In genomic region chr16:75550211-75550662, GRCh38 we compare ENCODE assay signal across 8 cellular contexts. TPM values are rescaled to one million over a fixed set of nuclear protein-coding genes. Genes with fewer than 3 reads are reported as not detected.
A peak's percentile ranks its signal among the peaks of the same experiment; 100 is the strongest.
DNase-seq lines count a peak whose midpoint lies in the region; ATAC-seq and TF ChIP-seq lines count a peak whose summit lies in the region.

No MANE protein-coding gene starts in this region.

- H3K4me3 ChIP-seq in GM23248 (no peak overlapping the region), gastrocnemius medialis (peak overlapping the region in 1 of 4 donors; percentile 11)

- H3K9ac ChIP-seq in GM23248 = no peak overlapping the region

- H3K27me3 ChIP-seq in GM23248 (replicated peaks; ENCODE audit: insufficient read depth) (no peaks in the 10 kb centered on the region), gastrocnemius medialis (no peaks in the 10 kb centered on the region)

- H3K9me3 Mint-ChIP-seq in activated naive CD8-positive, alpha-beta T cell treated with anti-CD3 and anti-CD28 coated beads, Interleukin-2, amount 50 U/mL, for 24 hours = no peaks in the 10 kb centered on the region

- DNase-seq in activated naive CD4-positive, alpha-beta T cell treated with Interleukin-2 at 50 U/mL for 16 hours = peak; percentile 12
- DNase-seq in activated naive CD4-positive, alpha-beta T cell treated with anti-CD3 and anti-CD28 coated beads, Interleukin-2, amount 50 U/mL, for 16 hours = no peak
- DNase-seq in GM23248 (peak; percentile 49), Kasumi-1 (lab: John Stamatoyannopoulos, UW) (peak; percentile 65 to 74), left ventricle myocardium superior (no peak), gastrocnemius medialis (no peak), T1000 (lab: John Stamatoyannopoulos, UW) (no peak)
- peak; percentile 7 for DNase-seq in activated naive CD8-positive, alpha-beta T cell treated with anti-CD3 and anti-CD28 coated beads, Interleukin-2, amount 50 U/mL, for 24 hours

- TF ChIP-seq CTCF in gastrocnemius medialis (IDR thresholded peaks at IDR 0.05 in 4 of 5, conservative IDR thresholded peaks at IDR 0.05 in 1 of 5) = peak in 3 of 5 experiments; percentile 9 to 37 (median 30)

- H3K4me1 ChIP-seq in GM23248 (ENCODE audit: insufficient read depth) (no peaks in the 10 kb centered on the region), gastrocnemius medialis (peaks cover 4 to 9% of the 10 kb centered on the region in 2 donors)

- H3K9me3 ChIP-seq in GM23248 (ENCODE audit: low read depth) (no peaks in the 10 kb centered on the region), gastrocnemius medialis (no peaks in the 10 kb centered on the region)

- no peak overlapping the region for H2AFZ ChIP-seq in GM23248

- TF ChIP-seq POLR2A in gastrocnemius medialis (IDR thresholded peaks at IDR 0.05) = no peak

- intact Hi-C loops in left ventricle myocardium superior (cut with micrococcal nuclease) (no loop called here), gastrocnemius medialis (cut with DNase I; ENCODE audit: low total_unique reads) (loop anchor here (10.0 kb wide), 1 partner anchor 405 kb away; the partner anchor contains the start of gene ZFP1)

- no peaks in the 10 kb centered on the region for H3K36me3 Mint-ChIP-seq in activated naive CD8-positive, alpha-beta T cell treated with anti-CD3 and anti-CD28 coated beads, Interleukin-2, amount 50 U/mL, for 24 hours (ENCODE audit: low read depth)

- H3K27me3 Mint-ChIP-seq in activated naive CD8-positive, alpha-beta T cell treated with anti-CD3 and anti-CD28 coated beads, Interleukin-2, amount 50 U/mL, for 24 hours = peaks cover 2% of the 10 kb centered on the region

- 0 out of 2 replicates have a peak, but pooled peaks cover 3% of the 10 kb centered on the region for H3K79me2 ChIP-seq in GM23248 (ENCODE audit: insufficient read depth)

- H3K4me3 Mint-ChIP-seq in activated naive CD8-positive, alpha-beta T cell treated with anti-CD3 and anti-CD28 coated beads, Interleukin-2, amount 50 U/mL, for 24 hours = no peak overlapping the region

- in situ Hi-C loops in GM23248 (cut with MboI) = no loop called here
- in situ Hi-C loops in gastrocnemius medialis (cut with MboI; ENCODE audit: low sequenced_read_pairs in 4 of 4) = no loop called here

- 98 to 99% methylated on average over 7 of the region's 7 CpGs for WGBS in GM23248 (ENCODE audit: low coverage in 1 of 2, low lambda C conversion rate in 2 of 2, missing lambda C conversion rate in 2 of 2), 2 experiments

- H4K20me1 ChIP-seq in GM23248 (ENCODE audit: insufficient read depth) = no peaks in the 10 kb centered on the region

- no peak overlapping the region for H3K4me2 ChIP-seq in GM23248 (ENCODE audit: unreplicated experiment)

- ATAC-seq in activated naive CD8-positive, alpha-beta T cell treated with anti-CD3 and anti-CD28 coated beads, Interleukin-2, amount 50 U/mL, for 24 hours = no peak
- ATAC-seq in left ventricle myocardium superior (peak; percentile 42), gastrocnemius medialis (peak; percentile 57 to 59)

- no peaks in the 10 kb centered on the region for H3K9me2 ChIP-seq in GM23248 (ENCODE audit: insufficient read depth)

- H3K27ac ChIP-seq in GM23248 (no peak overlapping the region), gastrocnemius medialis (peak overlapping the region in 3 of 4 donors; percentile 56 to 67 (median 67))

- peaks cover 4% of the 10 kb centered on the region for H3F3A ChIP-seq in GM23248 (ENCODE audit: insufficient read depth)

- H3K36me3 ChIP-seq in GM23248 (ENCODE audit: low read depth) (no peaks in the 10 kb centered on the region), gastrocnemius medialis (no peaks in the 10 kb centered on the region)

- no peak overlapping the region for H3K27ac Mint-ChIP-seq in activated naive CD8-positive, alpha-beta T cell treated with anti-CD3 and anti-CD28 coated beads, Interleukin-2, amount 50 U/mL, for 24 hours

- peaks cover 6% of the 10 kb centered on the region for H3K4me1 Mint-ChIP-seq in activated naive CD8-positive, alpha-beta T cell treated with anti-CD3 and anti-CD28 coated beads, Interleukin-2, amount 50 U/mL, for 24 hours

RNA-seq across cellular contexts. Expression of gene TMEM231, which starts 5.8 kb away (rescaled TPM):
- 14.2 and 20.3 TPM in 2 replicates for total RNA-seq in GM23248 (2014; rRNA removed; shearing (Covaris generic))
- 12.7 and 13.5 TPM in 2 replicates for polyA plus RNA-seq in GM23248 (2016; fragmentation: Nextera tagmentation; extraction: Ambion mirVana)
- 4.6 TPM for total RNA-seq in left ventricle myocardium superior
- 1 to 10 TPM in 3 of 4 donors, under 1 TPM in 1; 0.76 to 2.3 (median 1.7) TPM for total RNA-seq in gastrocnemius medialis

RNA-seq across cellular contexts. Expression of gene CHST5, which starts 14.3 kb away (rescaled TPM):
- 0.25 TPM in 1 of 2 replicates, not detected in the other for total RNA-seq in GM23248 (2014; rRNA removed; shearing (Covaris generic))
- polyA plus RNA-seq in GM23248 (2016; fragmentation: Nextera tagmentation; extraction: Ambion mirVana) = not detected in 2 replicates
- total RNA-seq in left ventricle myocardium superior = 0.07 TPM
- total RNA-seq in gastrocnemius medialis = under 1 TPM in 1 of 4 donors, not detected in 3; 0.12 TPM

RNA-seq across cellular contexts. Expression of gene GABARAPL2, which starts 15.9 kb away (rescaled TPM):
- 52.7 and 57.5 TPM in 2 replicates for total RNA-seq in GM23248 (2014; rRNA removed; shearing (Covaris generic))
- 252 and 257 TPM in 2 replicates for polyA plus RNA-seq in GM23248 (2016; fragmentation: Nextera tagmentation; extraction: Ambion mirVana)
- total RNA-seq in left ventricle myocardium superior = 245 TPM
- total RNA-seq in gastrocnemius medialis = 100 to 1,000 TPM in 3 of 4 donors, 10 to 100 TPM in 1; 92.2 to 137 (median 117) TPM

RNA-seq across cellular contexts. Expression of gene CHST6, which starts 55.0 kb away (rescaled TPM):
- 0.65 and 0.76 TPM in 2 replicates for total RNA-seq in GM23248 (2014; rRNA removed; shearing (Covaris generic))
- 0.10 and 0.20 TPM in 2 replicates for polyA plus RNA-seq in GM23248 (2016; fragmentation: Nextera tagmentation; extraction: Ambion mirVana)
- total RNA-seq in left ventricle myocardium superior (0.27 TPM), gastrocnemius medialis (under 1 TPM in 1 of 4 donors, not detected in 3; 0.07 TPM)

Comparison
In these comparisons a context has a peak if more than half of its experiments do, and no peak if none do; other contexts are left out.
1. DNase-seq: peak in activated naive CD4-positive, alpha-beta T cell treated with Interleukin-2 at 50 U/mL for 16 hours (single experiment), GM23248 (single experiment), Kasumi-1 (2 of 2) and activated naive CD8-positive, alpha-beta T cell treated with anti-CD3 and anti-CD28 coated beads, Interleukin-2, amount 50 U/mL, for 24 hours (single experiment); none in activated naive CD4-positive, alpha-beta T cell treated with anti-CD3 and anti-CD28 coated beads, Interleukin-2, amount 50 U/mL, for 16 hours (single experiment), left ventricle myocardium superior (single experiment), gastrocnemius medialis (0 of 2) and T1000 (single experiment).